ENCODE assay signal across 2 cellular contexts in the genomic region with DNA sequence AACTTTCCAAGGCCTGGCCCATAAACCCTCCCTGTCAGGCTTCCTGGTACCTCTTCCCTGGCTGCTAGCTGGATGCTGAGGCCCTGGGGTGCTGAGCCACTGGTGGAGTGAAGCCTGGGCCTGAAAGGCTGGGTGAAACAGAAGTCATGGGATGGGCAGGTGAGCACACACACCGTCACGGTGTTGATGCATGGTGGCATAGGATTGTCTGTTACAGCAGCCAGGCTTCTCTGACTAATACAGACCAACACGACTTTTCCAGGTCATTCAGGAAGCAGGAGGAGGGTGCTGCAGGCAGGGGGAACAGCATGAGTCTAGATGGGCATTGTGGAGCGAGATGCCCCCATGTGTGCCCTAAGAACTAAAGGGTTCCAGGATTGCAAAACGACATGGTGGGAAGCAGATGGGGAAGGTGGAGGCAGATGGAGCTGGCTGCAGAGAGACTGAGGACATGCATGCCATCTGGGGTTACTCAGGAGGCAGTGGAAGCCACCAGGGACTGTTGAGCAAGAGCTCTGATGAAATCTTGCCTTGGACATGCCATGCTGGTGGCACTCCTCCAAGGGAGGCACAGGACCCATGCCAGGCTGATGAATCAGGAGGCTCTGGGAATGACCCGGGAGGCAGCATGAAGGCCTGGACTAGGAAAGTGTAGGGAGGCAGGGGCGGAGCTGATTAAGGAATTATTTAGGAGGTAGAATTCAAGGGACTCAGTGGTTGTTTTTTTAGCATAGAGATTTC.
A peak's percentile ranks its signal among the peaks of the same experiment; 100 is the strongest.
TF ChIP-seq lines count a peak whose summit lies in the region.

No MANE protein-coding gene starts in this region.

TF ChIP-seq in liver, 16 proteins besides CTCF, POLR2A, EP300 and RAD21 (continued from another document):
- TF ChIP-seq, protein P1, sequence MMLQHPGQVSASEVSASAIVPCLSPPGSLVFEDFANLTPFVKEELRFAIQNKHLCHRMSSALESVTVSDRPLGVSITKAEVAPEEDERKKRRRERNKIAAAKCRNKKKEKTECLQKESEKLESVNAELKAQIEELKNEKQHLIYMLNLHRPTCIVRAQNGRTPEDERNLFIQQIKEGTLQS (IDR thresholded peaks at IDR 0.05): peak; percentile 19
- TF ChIP-seq GABPA (IDR thresholded peaks at IDR 0.05 in 1 of 2, conservative IDR thresholded peaks at IDR 0.05 in 1 of 2) (no peak), RXRA (IDR thresholded peaks at IDR 0.05) (peak in 1 of 2 donors; percentile 43), JUND (IDR thresholded peaks at IDR 0.05) (peak in 1 of 2 donors; percentile 19), NR2F2 (IDR thresholded peaks at IDR 0.05) (no peak), YY1 (IDR thresholded peaks at IDR 0.05) (no peak), TAF1 (conservative IDR thresholded peaks at IDR 0.05) (no peak), HNF4G (IDR thresholded peaks at IDR 0.05) (no peak)
- TF ChIP-seq, protein P2, sequence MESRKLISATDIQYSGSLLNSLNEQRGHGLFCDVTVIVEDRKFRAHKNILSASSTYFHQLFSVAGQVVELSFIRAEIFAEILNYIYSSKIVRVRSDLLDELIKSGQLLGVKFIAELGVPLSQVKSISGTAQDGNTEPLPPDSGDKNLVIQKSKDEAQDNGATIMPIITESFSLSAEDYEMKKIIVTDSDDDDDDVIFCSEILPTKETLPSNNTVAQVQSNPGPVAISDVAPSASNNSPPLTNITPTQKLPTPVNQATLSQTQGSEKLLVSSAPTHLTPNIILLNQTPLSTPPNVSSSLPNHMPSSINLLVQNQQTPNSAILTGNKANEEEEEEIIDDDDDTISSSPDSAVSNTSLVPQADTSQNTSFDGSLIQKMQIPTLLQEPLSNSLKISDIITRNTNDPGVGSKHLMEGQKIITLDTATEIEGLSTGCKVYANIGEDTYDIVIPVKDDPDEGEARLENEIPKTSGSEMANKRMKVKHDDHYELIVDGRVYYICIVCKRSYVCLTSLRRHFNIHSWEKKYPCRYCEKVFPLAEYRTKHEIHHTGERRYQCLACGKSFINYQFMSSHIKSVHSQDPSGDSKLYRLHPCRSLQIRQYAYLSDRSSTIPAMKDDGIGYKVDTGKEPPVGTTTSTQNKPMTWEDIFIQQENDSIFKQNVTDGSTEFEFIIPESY (IDR thresholded peaks at IDR 0.05): no peak
- TF ChIP-seq, protein P3, sequence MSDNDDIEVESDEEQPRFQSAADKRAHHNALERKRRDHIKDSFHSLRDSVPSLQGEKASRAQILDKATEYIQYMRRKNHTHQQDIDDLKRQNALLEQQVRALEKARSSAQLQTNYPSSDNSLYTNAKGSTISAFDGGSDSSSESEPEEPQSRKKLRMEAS (IDR thresholded peaks at IDR 0.05): no peak

TF ChIP-seq in HepG2, 621 proteins besides CTCF, POLR2A, EP300 and RAD21 (continued from another document):
- TF ChIP-seq, protein P4, sequence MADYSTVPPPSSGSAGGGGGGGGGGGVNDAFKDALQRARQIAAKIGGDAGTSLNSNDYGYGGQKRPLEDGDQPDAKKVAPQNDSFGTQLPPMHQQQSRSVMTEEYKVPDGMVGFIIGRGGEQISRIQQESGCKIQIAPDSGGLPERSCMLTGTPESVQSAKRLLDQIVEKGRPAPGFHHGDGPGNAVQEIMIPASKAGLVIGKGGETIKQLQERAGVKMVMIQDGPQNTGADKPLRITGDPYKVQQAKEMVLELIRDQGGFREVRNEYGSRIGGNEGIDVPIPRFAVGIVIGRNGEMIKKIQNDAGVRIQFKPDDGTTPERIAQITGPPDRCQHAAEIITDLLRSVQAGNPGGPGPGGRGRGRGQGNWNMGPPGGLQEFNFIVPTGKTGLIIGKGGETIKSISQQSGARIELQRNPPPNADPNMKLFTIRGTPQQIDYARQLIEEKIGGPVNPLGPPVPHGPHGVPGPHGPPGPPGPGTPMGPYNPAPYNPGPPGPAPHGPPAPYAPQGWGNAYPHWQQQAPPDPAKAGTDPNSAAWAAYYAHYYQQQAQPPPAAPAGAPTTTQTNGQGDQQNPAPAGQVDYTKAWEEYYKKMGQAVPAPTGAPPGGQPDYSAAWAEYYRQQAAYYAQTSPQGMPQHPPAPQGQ (CRISPR knock-in tag; IDR thresholded peaks at IDR 0.05; ENCODE audit: borderline replicate concordance): no peak
- TF ChIP-seq SMC3 (IDR thresholded peaks at IDR 0.05; ENCODE audit: low read length) (no peak), TARDBP (CRISPR knock-in tag; IDR thresholded peaks at IDR 0.05) (no peak), MZF1 (CRISPR knock-in tag; IDR thresholded peaks at IDR 0.05; ENCODE audit: borderline replicate concordance) (no peak), NCOA1 (CRISPR knock-in tag; IDR thresholded peaks at IDR 0.05) (no peak), SAP130 (CRISPR knock-in tag; IDR thresholded peaks at IDR 0.05; ENCODE audit: low read depth) (no peak), POLR2G (IDR thresholded peaks at IDR 0.05; ENCODE audit: low read depth, low read length) (no peak), ZSCAN21 (CRISPR knock-in tag; IDR thresholded peaks at IDR 0.05; ENCODE audit: borderline replicate concordance) (no peak)
- TF ChIP-seq, protein P5, sequence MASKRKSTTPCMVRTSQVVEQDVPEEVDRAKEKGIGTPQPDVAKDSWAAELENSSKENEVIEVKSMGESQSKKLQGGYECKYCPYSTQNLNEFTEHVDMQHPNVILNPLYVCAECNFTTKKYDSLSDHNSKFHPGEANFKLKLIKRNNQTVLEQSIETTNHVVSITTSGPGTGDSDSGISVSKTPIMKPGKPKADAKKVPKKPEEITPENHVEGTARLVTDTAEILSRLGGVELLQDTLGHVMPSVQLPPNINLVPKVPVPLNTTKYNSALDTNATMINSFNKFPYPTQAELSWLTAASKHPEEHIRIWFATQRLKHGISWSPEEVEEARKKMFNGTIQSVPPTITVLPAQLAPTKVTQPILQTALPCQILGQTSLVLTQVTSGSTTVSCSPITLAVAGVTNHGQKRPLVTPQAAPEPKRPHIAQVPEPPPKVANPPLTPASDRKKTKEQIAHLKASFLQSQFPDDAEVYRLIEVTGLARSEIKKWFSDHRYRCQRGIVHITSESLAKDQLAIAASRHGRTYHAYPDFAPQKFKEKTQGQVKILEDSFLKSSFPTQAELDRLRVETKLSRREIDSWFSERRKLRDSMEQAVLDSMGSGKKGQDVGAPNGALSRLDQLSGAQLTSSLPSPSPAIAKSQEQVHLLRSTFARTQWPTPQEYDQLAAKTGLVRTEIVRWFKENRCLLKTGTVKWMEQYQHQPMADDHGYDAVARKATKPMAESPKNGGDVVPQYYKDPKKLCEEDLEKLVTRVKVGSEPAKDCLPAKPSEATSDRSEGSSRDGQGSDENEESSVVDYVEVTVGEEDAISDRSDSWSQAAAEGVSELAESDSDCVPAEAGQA (IDR thresholded peaks at IDR 0.05; ENCODE audit: low read depth): no peak
- TF ChIP-seq, protein P5 (CRISPR knock-in tag; IDR thresholded peaks at IDR 0.05; ENCODE audit: borderline replicate concordance): no peak
- TF ChIP-seq, protein P6, sequence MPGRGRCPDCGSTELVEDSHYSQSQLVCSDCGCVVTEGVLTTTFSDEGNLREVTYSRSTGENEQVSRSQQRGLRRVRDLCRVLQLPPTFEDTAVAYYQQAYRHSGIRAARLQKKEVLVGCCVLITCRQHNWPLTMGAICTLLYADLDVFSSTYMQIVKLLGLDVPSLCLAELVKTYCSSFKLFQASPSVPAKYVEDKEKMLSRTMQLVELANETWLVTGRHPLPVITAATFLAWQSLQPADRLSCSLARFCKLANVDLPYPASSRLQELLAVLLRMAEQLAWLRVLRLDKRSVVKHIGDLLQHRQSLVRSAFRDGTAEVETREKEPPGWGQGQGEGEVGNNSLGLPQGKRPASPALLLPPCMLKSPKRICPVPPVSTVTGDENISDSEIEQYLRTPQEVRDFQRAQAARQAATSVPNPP (CRISPR knock-in tag; IDR thresholded peaks at IDR 0.05): no peak
